ENCODE assay signal across 19 cellular contexts in genomic region chr18:8450898-8451665, GRCh38.
A peak's percentile ranks its signal among the peaks of the same experiment; 100 is the strongest.
DNase-seq lines count a peak whose midpoint lies in the region; ATAC-seq, FAIRE-seq and TF ChIP-seq lines count a peak whose summit lies in the region.
"Had no signal": no experiment of that assay in that cellular context is flagged by ENCODE, and none has a peak within 500 bp of the region (broad histone marks: within the 10 kb centered on the region; RNA-seq: fewer than 3 reads in every experiment).

No MANE protein-coding gene starts in this region.

- H3K4me2 ChIP-seq in K562 (ENCODE audit: insufficient read depth, low read length) (no peak overlapping the region), neural progenitor cell (no peak overlapping the region)
- H3K4me2 ChIP-seq: SK-N-SH had no signal

- H3K4me3 ChIP-seq in K562: no peak overlapping the region
- no peak overlapping the region for H3K4me3 ChIP-seq in neural progenitor cell

- no peak overlapping the region for H3K27ac Mint-ChIP-seq in neural progenitor cell
- H3K27ac Mint-ChIP-seq: CD4-positive, CD25-positive, alpha-beta regulatory T cell had no signal

- no peaks in the 10 kb centered on the region; a peak in 2 of 5 replicates for H3K4me1 ChIP-seq in K562 (replicated peaks in 1 of 2; ENCODE audit: control insufficient read depth in 2 of 2, insufficient read depth in 2 of 2, low read length in 2 of 2)
- H3K4me1 ChIP-seq in neural progenitor cell: no peaks in the 10 kb centered on the region
- H3K4me1 ChIP-seq: Caco-2 had no signal

- CTCF ChIA-PET in K562 (lab: Yijun Ruan, JAX; ENCODE audit: low intra/inter-chr PET ratio): interaction anchor here (0.5 kb wide), 1 partner anchor 246 kb away, joined by 4 read pairs; no protein-coding TSS in a partner anchor

- BruUV-seq in K562 (replicated peaks; lab: Mats Ljungman, UMichigan): no TSS peak

- TF ChIP-seq EP300 in K562 (IDR thresholded peaks at IDR 0.05; ENCODE audit: low read length): no peak

- no peak for TF ChIP-seq RAD21 in K562 (CRISPR knock-in tag; conservative IDR thresholded peaks at IDR 0.05 in 1 of 2, IDR thresholded peaks at IDR 0.05 in 1 of 2)

- TF ChIP-seq CTCF in K562 (IDR thresholded peaks at IDR 0.05 in 2 of 3, conservative IDR thresholded peaks at IDR 0.05 in 1 of 3; ENCODE audit: insufficient read depth in 2 of 3, low read depth in 1 of 3, low read length in 3 of 3): 0 out of 6 replicates have a peak, but pooled peaks of 1 of the 3 experiments have one; percentile 32
- TF ChIP-seq CTCF in neural progenitor cell (IDR thresholded peaks at IDR 0.05): no peak

- no peak for TF ChIP-seq POLR2A in K562 (conservative IDR thresholded peaks at IDR 0.05)

- H3K9me1 ChIP-seq in K562 (ENCODE audit: control insufficient read depth, insufficient read depth, low read length): no peaks in the 10 kb centered on the region

- H3F3A ChIP-seq in neural progenitor cell (ENCODE audit: low read depth): no peaks in the 10 kb centered on the region

- H4K20me1 ChIP-seq in K562 (replicated peaks; ENCODE audit: control insufficient read depth, insufficient read depth, low read length) (no peaks in the 10 kb centered on the region), neural progenitor cell (ENCODE audit: low read depth) (no peaks in the 10 kb centered on the region)

- no peaks in the 10 kb centered on the region for H3K9me3 ChIP-seq in K562 (replicated peaks; ENCODE audit: control insufficient read depth, insufficient read depth, low read depth, low read length)
- no peaks in the 10 kb centered on the region for H3K9me3 ChIP-seq in neural progenitor cell (ENCODE audit: low read depth)
- H3K9me3 ChIP-seq: Caco-2, SK-N-SH had no signal

- H3K4me1 Mint-ChIP-seq in neural progenitor cell: peaks cover 2% of the 10 kb centered on the region
- H3K4me1 Mint-ChIP-seq: CD4-positive, CD25-positive, alpha-beta regulatory T cell had no signal

- no peaks in the 10 kb centered on the region for H3K36me3 ChIP-seq in K562 (ENCODE audit: control insufficient read depth, insufficient read depth, low read length)
- no peaks in the 10 kb centered on the region for H3K36me3 ChIP-seq in neural progenitor cell

- in situ Hi-C loops in K562 (cut with MboI): no loop called here

- H2AFZ ChIP-seq in K562 (ENCODE audit: low read depth, low read length) (peak overlapping the region; percentile 42; the same call in 1 of the 2 replicates), neural progenitor cell (replicated peaks) (peak overlapping the region; percentile 43)

- no peaks in the 10 kb centered on the region for H3K27me3 Mint-ChIP-seq in neural progenitor cell (ENCODE audit: insufficient read depth, low read depth)

- DNase-seq in K562 (ENCODE audit: extremely low read depth in 1 of 4, low spot score in 3 of 4) (peak in 1 of 4 experiments; percentile 7), left ventricle myocardium superior (no peak), neural progenitor cell (ENCODE audit: low spot score) (no peak), urothelium cell line (ENCODE audit: low spot score) (no peak), DMS53 treated with DMSO at 0.1 percent for 48 hours (lab: John Stamatoyannopoulos, UW; ENCODE audit: unreplicated experiment) (no peak), NCI-H2081 (lab: John Stamatoyannopoulos, UW) (no peak)
- DNase-seq: ACHN; AML-193; Caco-2; CD4-positive, CD25-positive, alpha-beta regulatory T cell; DMS53; NCI-H1092; NCI-H2107; NCI-H2227 treated with DMSO at 0.1 percent for 48 hours; NCI-H524 treated with DMSO at 0.1 percent for 48 hours; SK-N-SH had no signal

- POLR2A ChIA-PET in K562 (lab: Yijun Ruan, JAX): interaction anchor here (0.6 to 1.4 kb wide), 3 partner anchors 9 to 20 kb away, joined by 3 read pairs; no protein-coding TSS in a partner anchor

- WGBS in K562 (ENCODE audit: insufficient coverage, low coverage, missing lambda C conversion rate): 4% methylated on average over 10 of the region's 13 CpGs

- H3K9ac ChIP-seq in K562 (ENCODE audit: insufficient read depth in 1 of 2, low read depth in 2 of 2, low read length in 2 of 2) (no peak overlapping the region), neural progenitor cell (no peak overlapping the region)
- H3K9ac ChIP-seq: SK-N-SH had no signal

- intact Hi-C loops in K562 (cut with micrococcal nuclease): no loop called here
- intact Hi-C loops in left ventricle myocardium superior (cut with micrococcal nuclease): no loop called here

- peaks cover 3% of the 10 kb centered on the region for H3K9me3 Mint-ChIP-seq in neural progenitor cell

- ATAC-seq in K562: peak; percentile 73
- peak; percentile 54 for ATAC-seq in left ventricle myocardium superior
- no peak for ATAC-seq in GM21447 (IDR thresholded peaks at IDR 0.05; ENCODE audit: unreplicated experiment)
- ATAC-seq: Panc1 had no signal

- H3K27ac ChIP-seq in K562 (ENCODE audit: extremely low read depth, low read depth, low read length) (no peak overlapping the region), neural progenitor cell (no peak overlapping the region)

- FAIRE-seq in K562 (lab: Jason Lieb, UNC) (no peak), urothelium cell line (lab: Jason Lieb, UNC) (peak; percentile 23)
- FAIRE-seq: G401.6 had no signal

- H3K36me3 Mint-ChIP-seq in neural progenitor cell: no peaks in the 10 kb centered on the region
- H3K36me3 Mint-ChIP-seq: CD4-positive, CD25-positive, alpha-beta regulatory T cell had no signal

- H3K27me3 ChIP-seq in K562 (ENCODE audit: control insufficient read depth in 2 of 2, insufficient read depth in 2 of 2, low read length in 2 of 2): peaks cover 0 to 5% of the 10 kb centered on the region in 2 experiments; a peak in 2 of 5 replicates
- no peaks in the 10 kb centered on the region for H3K27me3 ChIP-seq in neural progenitor cell

- H3K79me2 ChIP-seq in K562 (ENCODE audit: control insufficient read depth, insufficient read depth, low read length) (no peaks in the 10 kb centered on the region), neural progenitor cell (ENCODE audit: low read depth) (no peaks in the 10 kb centered on the region)

- no peak overlapping the region for H3K4me3 Mint-ChIP-seq in neural progenitor cell
- H3K4me3 Mint-ChIP-seq: CD4-positive, CD25-positive, alpha-beta regulatory T cell had no signal

TF ChIP-seq in K562, 482 proteins besides CTCF, POLR2A, EP300 and RAD21 (continues in another document):
- TF ChIP-seq PHF8 (IDR thresholded peaks at IDR 0.05; ENCODE audit: borderline replicate concordance, low read length): no peak
- no peak for TF ChIP-seq THRA (IDR thresholded peaks at IDR 0.05)
- no peak for TF ChIP-seq TBP (optimal IDR thresholded peaks at IDR 0.05; ENCODE audit: low read depth, low read length)
- no peak for TF ChIP-seq RBFOX2 (IDR thresholded peaks at IDR 0.05; ENCODE audit: low read depth, low read length)
- no peak for TF ChIP-seq HDAC3 (IDR thresholded peaks at IDR 0.05; ENCODE audit: borderline replicate concordance, partially characterized antibody)
- no peak for TF ChIP-seq PRDM10 (IDR thresholded peaks at IDR 0.05; ENCODE audit: partially characterized antibody)
- TF ChIP-seq HES1 (IDR thresholded peaks at IDR 0.05; ENCODE audit: low read depth): no peak
- TF ChIP-seq ZNF124 (CRISPR knock-in tag; IDR thresholded peaks at IDR 0.05): no peak
- no peak for TF ChIP-seq ZNF140 (CRISPR knock-in tag; IDR thresholded peaks at IDR 0.05)
